ENCODE assay signal across 1 cellular context in genomic region chr17:31148205-31148604, GRCh38.
TF ChIP-seq lines count a peak whose summit lies in the region.

No MANE protein-coding gene starts in this region.

TF ChIP-seq in K562, 482 proteins besides CTCF, POLR2A, EP300 and RAD21:
- peak; percentile 74; the same call in 1 of the 2 replicates for TF ChIP-seq CC2D1A (IDR thresholded peaks at IDR 0.05)
- TF ChIP-seq MBD1 (CRISPR knock-in tag; IDR thresholded peaks at IDR 0.05) = no peak
- TF ChIP-seq ZNF232 (CRISPR knock-in tag; IDR thresholded peaks at IDR 0.05) = no peak
- TF ChIP-seq FOSL1 (tag; conservative IDR thresholded peaks at IDR 0.05) = peak; percentile 65
- TF ChIP-seq CREM (IDR thresholded peaks at IDR 0.05; ENCODE audit: low read depth) = no peak
- TF ChIP-seq ZBTB11 (CRISPR knock-in tag; IDR thresholded peaks at IDR 0.05) = no peak
- no peak for TF ChIP-seq FOS (IDR thresholded peaks at IDR 0.05; ENCODE audit: extremely low read depth, insufficient read length)
- TF ChIP-seq ZZZ3 (IDR thresholded peaks at IDR 0.05) = no peak
- TF ChIP-seq KAT8 (IDR thresholded peaks at IDR 0.05; ENCODE audit: low read depth) = 0 out of 2 replicates have a peak, but pooled peaks have one; percentile 59
- TF ChIP-seq TRIM24 (IDR thresholded peaks at IDR 0.05) = 0 out of 4 replicates have a peak, but pooled peaks of 1 of the 2 experiments have one; percentile 25
- TF ChIP-seq FOXM1 (IDR thresholded peaks at IDR 0.05; ENCODE audit: low read depth) = peak; percentile 66
- TF ChIP-seq FOXM1 (CRISPR knock-in tag; IDR thresholded peaks at IDR 0.05; ENCODE audit: low read depth) = no peak
- no peak for TF ChIP-seq TGIF2 (CRISPR knock-in tag; IDR thresholded peaks at IDR 0.05)
- TF ChIP-seq SIN3B (IDR thresholded peaks at IDR 0.05; ENCODE audit: low read depth) = no peak
- TF ChIP-seq CBFA2T3 (IDR thresholded peaks at IDR 0.05) = peak; percentile 69
- no peak for TF ChIP-seq CTCFL (IDR thresholded peaks at IDR 0.05; ENCODE audit: borderline replicate concordance, insufficient read depth, low read depth, low read length, poor library complexity, severe bottlenecking)
- 0 out of 2 replicates have a peak, but pooled peaks have one; percentile 8 for TF ChIP-seq JUND (IDR thresholded peaks at IDR 0.05; ENCODE audit: borderline replicate concordance, low read depth, low read length)
- no peak for TF ChIP-seq JUND (tag; IDR thresholded peaks at IDR 0.05; ENCODE audit: borderline replicate concordance, low read depth, low read length)
- no peak for TF ChIP-seq SMARCA4 (IDR thresholded peaks at IDR 0.05)
- TF ChIP-seq HCFC1 (IDR thresholded peaks at IDR 0.05; ENCODE audit: low read depth, low read length) = no peak
- peak; percentile 55; the same call in 1 of the 2 replicates for TF ChIP-seq ZC3H11A (IDR thresholded peaks at IDR 0.05; ENCODE audit: low read depth, low read length)
- TF ChIP-seq PHF21A (IDR thresholded peaks at IDR 0.05; ENCODE audit: borderline replicate concordance, low read depth) = no peak
- peak; percentile 77 for TF ChIP-seq MYBL2 (IDR thresholded peaks at IDR 0.05; ENCODE audit: low read depth)
- no peak for TF ChIP-seq MYBL2 (CRISPR knock-in tag; IDR thresholded peaks at IDR 0.05; ENCODE audit: borderline replicate concordance)
- peak; percentile 62 for TF ChIP-seq DACH1 (IDR thresholded peaks at IDR 0.05; ENCODE audit: partially characterized antibody)
- TF ChIP-seq NFE2L1 (tag; IDR thresholded peaks at IDR 0.05; ENCODE audit: borderline replicate concordance, low read depth) = no peak
- TF ChIP-seq ZNF384 (IDR thresholded peaks at IDR 0.05; ENCODE audit: low read depth, low read length) = peak; percentile 94
- TF ChIP-seq TRIM25 (IDR thresholded peaks at IDR 0.05; ENCODE audit: borderline replicate concordance) = no peak
- TF ChIP-seq TEAD4 (IDR thresholded peaks at IDR 0.05; ENCODE audit: low read length) = peak; percentile 79
- no peak for TF ChIP-seq TEAD4 (CRISPR knock-in tag; IDR thresholded peaks at IDR 0.05; ENCODE audit: borderline replicate concordance)
- TF ChIP-seq ZNF695 (CRISPR knock-in tag; IDR thresholded peaks at IDR 0.05) = no peak
- no peak for TF ChIP-seq IFI16 (CRISPR knock-in tag; IDR thresholded peaks at IDR 0.05)
- peak; percentile 71 for TF ChIP-seq NR2C1 (IDR thresholded peaks at IDR 0.05)
- peak; percentile 67 for TF ChIP-seq NR2C1 (tag; IDR thresholded peaks at IDR 0.05)
- TF ChIP-seq YY1 (IDR thresholded peaks at IDR 0.05; ENCODE audit: borderline replicate concordance in 1 of 3, control insufficient read depth in 1 of 3, extremely low read depth in 1 of 3, insufficient read depth in 3 of 3, insufficient read length in 1 of 3, insufficient replicate concordance in 2 of 3, low read depth in 1 of 3, low read length in 2 of 3) = peak in 1 of 3 experiments; percentile 76
- no peak for TF ChIP-seq SRSF7 (optimal IDR thresholded peaks at IDR 0.05; ENCODE audit: low read depth, low read length)
- TF ChIP-seq ZNF274 (IDR thresholded peaks at IDR 0.05; ENCODE audit: borderline replicate concordance, low read depth, low read length) = no peak
- no peak for TF ChIP-seq PRMT5 (CRISPR knock-in tag; IDR thresholded peaks at IDR 0.05)
- no peak for TF ChIP-seq CHD7 (IDR thresholded peaks at IDR 0.05; ENCODE audit: low read depth, low read length)
- TF ChIP-seq SRSF1 (IDR thresholded peaks at IDR 0.05; ENCODE audit: low read depth, low read length) = no peak
- no peak for TF ChIP-seq STAT5B (CRISPR knock-in tag; IDR thresholded peaks at IDR 0.05)
- peak; percentile 40; the same call in 1 of the 2 replicates for TF ChIP-seq GABPA (tag; conservative IDR thresholded peaks at IDR 0.05; ENCODE audit: low read depth)
- no peak for TF ChIP-seq STAT5A (IDR thresholded peaks at IDR 0.05; ENCODE audit: borderline replicate concordance, low read length)
- TF ChIP-seq NR2C2 (CRISPR knock-in tag; IDR thresholded peaks at IDR 0.05) = no peak
- peak; percentile 66 for TF ChIP-seq NR2C2 (tag; IDR thresholded peaks at IDR 0.05)
TF ChIP-seq in K562: peak in this region for 16.
